ENCODE assay signal across 30 cellular contexts in the genomic region with DNA sequence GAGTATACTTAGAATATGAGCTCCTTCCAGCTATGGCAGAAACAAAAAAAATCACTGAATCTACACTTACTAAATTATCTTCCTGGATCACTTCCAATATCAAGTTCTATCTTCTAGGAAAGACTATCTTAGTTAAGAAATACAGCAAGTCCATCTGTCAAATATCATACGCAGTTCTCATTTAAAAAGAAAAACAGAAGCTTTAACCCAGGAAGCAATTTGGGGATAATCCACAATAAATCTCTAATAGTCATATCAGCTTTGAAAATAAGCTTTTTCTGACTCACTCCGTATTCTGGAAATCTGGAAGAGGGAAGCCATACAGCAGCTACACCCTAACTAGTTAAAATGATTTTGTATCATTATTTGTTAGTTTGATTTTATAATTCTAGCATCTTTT. TPM values are rescaled to one million over a fixed set of nuclear protein-coding genes. Genes with fewer than 3 reads are reported as not detected.
"Had no signal": no experiment of that assay in that cellular context is flagged by ENCODE, and none has a peak within 500 bp of the region (broad histone marks: within the 10 kb centered on the region; RNA-seq: fewer than 3 reads in every experiment).

No MANE protein-coding gene starts in this region.

- H3K27ac Mint-ChIP-seq: activated CD4-positive, alpha-beta memory T cell treated with anti-CD3 and anti-CD28 coated beads for 36 hours; activated CD4-positive, alpha-beta T cell treated with anti-CD3 and anti-CD28 coated beads for 36 hours; activated CD4-positive, alpha-beta T cell treated with anti-CD3 and anti-CD28 coated beads, Interleukin-2, amount 10 ng/mL, durations not matched to agents 24 days and 14 days; activated CD8-positive, alpha-beta memory T cell treated with anti-CD3 and anti-CD28 coated beads, Interleukin-2, amount 10 ng/mL, durations not matched to agents 7 days and 5 days; activated CD8-positive, alpha-beta T cell treated with anti-CD3 and anti-CD28 coated beads, Interleukin-2, amount 10 ng/mL, durations not matched to agents 7 days and 5 days; activated naive CD4-positive, alpha-beta T cell treated with anti-CD3 and anti-CD28 coated beads for 36 hours; activated naive CD4-positive, alpha-beta T cell treated with anti-CD3 and anti-CD28 coated beads, Interleukin-2, amount 50 U/mL, for 24 hours; activated naive CD8-positive, alpha-beta T cell treated with anti-CD3 and anti-CD28 coated beads for 36 hours; activated naive CD8-positive, alpha-beta T cell treated with anti-CD3 and anti-CD28 coated beads, Interleukin-2, amount 50 U/mL, for 24 hours; activated T-helper 1 cell treated with anti-CD3 and anti-CD28 coated beads, Interleukin-12 subunit alpha, Interleukin-12 subunit beta, Interleukin-2, Interleukin-4 antibody, amounts not matched to agents 30 ng/mL and 10 ng/mL and 1 ng/mL, durations not matched to agents 14 hours and 24 hours and 36 hours; activated T-helper 2 cell treated with anti-CD3 and anti-CD28 coated beads, Interferon-gamma antibody, Interleukin-2, Interleukin-4, amounts not matched to agents 10 μg/mL and 5 μg/mL and 100 μg/mL, durations not matched to agents 14 hours and 24 hours and 36 hours; effector memory CD8-positive, alpha-beta T cell had no signal

- H3K4me3 ChIP-seq: adrenal gland, ascending aorta, esophagus muscularis mucosa, gastrocnemius medialis had no signal

- H3K9me3 ChIP-seq: adrenal gland, gastrocnemius medialis had no signal

- H3K27ac ChIP-seq: adrenal gland, ascending aorta, brain microvascular endothelial cell, esophagus muscularis mucosa, foreskin keratinocyte, gastrocnemius medialis had no signal

- ATAC-seq: activated CD4-positive, alpha-beta T cell treated with anti-CD3 and anti-CD28 coated beads for 36 hours; activated CD8-positive, alpha-beta memory T cell treated with anti-CD3 and anti-CD28 coated beads, Interleukin-2, amount 10 ng/mL, durations not matched to agents 7 days and 5 days; activated CD8-positive, alpha-beta T cell treated with anti-CD3 and anti-CD28 coated beads, Interleukin-2, amount 10 ng/mL, durations not matched to agents 7 days and 5 days; activated naive CD8-positive, alpha-beta T cell treated with anti-CD3 and anti-CD28 coated beads, Interleukin-2, amount 50 U/mL, for 24 hours; effector memory CD8-positive, alpha-beta T cell; foreskin keratinocyte; gastrocnemius medialis had no signal

- H3K4me1 ChIP-seq: adrenal gland, ascending aorta, esophagus muscularis mucosa, foreskin keratinocyte, gastrocnemius medialis had no signal

- H3K4me3 Mint-ChIP-seq: activated CD4-positive, alpha-beta memory T cell treated with anti-CD3 and anti-CD28 coated beads for 36 hours; activated CD4-positive, alpha-beta T cell treated with anti-CD3 and anti-CD28 coated beads for 36 hours; activated CD4-positive, alpha-beta T cell treated with anti-CD3 and anti-CD28 coated beads, Interleukin-2, amount 10 ng/mL, durations not matched to agents 24 days and 14 days; activated CD8-positive, alpha-beta memory T cell treated with anti-CD3 and anti-CD28 coated beads, Interleukin-2, amount 10 ng/mL, durations not matched to agents 7 days and 5 days; activated CD8-positive, alpha-beta T cell treated with anti-CD3 and anti-CD28 coated beads, Interleukin-2, amount 10 ng/mL, durations not matched to agents 7 days and 5 days; activated naive CD4-positive, alpha-beta T cell treated with anti-CD3 and anti-CD28 coated beads for 36 hours; activated naive CD4-positive, alpha-beta T cell treated with anti-CD3 and anti-CD28 coated beads, Interleukin-2, amount 50 U/mL, for 24 hours; activated naive CD8-positive, alpha-beta T cell treated with anti-CD3 and anti-CD28 coated beads for 36 hours; activated naive CD8-positive, alpha-beta T cell treated with anti-CD3 and anti-CD28 coated beads, Interleukin-2, amount 50 U/mL, for 24 hours; activated T-helper 1 cell treated with anti-CD3 and anti-CD28 coated beads, Interleukin-12 subunit alpha, Interleukin-12 subunit beta, Interleukin-2, Interleukin-4 antibody, amounts not matched to agents 30 ng/mL and 10 ng/mL and 1 ng/mL, durations not matched to agents 14 hours and 24 hours and 36 hours; central memory CD8-positive, alpha-beta T cell; effector memory CD8-positive, alpha-beta T cell had no signal

- H3K27me3 ChIP-seq: adrenal gland, ascending aorta, brain microvascular endothelial cell, esophagus muscularis mucosa, foreskin keratinocyte, gastrocnemius medialis had no signal

- DNase-seq: activated CD4-positive, alpha-beta memory T cell treated with anti-CD3 and anti-CD28 coated beads for 36 hours; activated CD4-positive, alpha-beta T cell treated with anti-CD3 and anti-CD28 coated beads for 36 hours; activated CD4-positive, alpha-beta T cell treated with anti-CD3 and anti-CD28 coated beads, Interleukin-2, amount 10 ng/mL, durations not matched to agents 24 days and 14 days; activated CD4-positive, CD25-positive, alpha-beta regulatory T cell; activated CD4-positive, CD25-positive, alpha-beta regulatory T cell treated with anti-CD3 and anti-CD28 coated beads, Interleukin-2, amount 50 U/mL, for 72 hours; activated CD8-positive, alpha-beta memory T cell treated with anti-CD3 and anti-CD28 coated beads, Interleukin-2, amount 10 ng/mL, durations not matched to agents 7 days and 5 days; activated CD8-positive, alpha-beta memory T cell treated with anti-CD3 and anti-CD28 coated beads, Interleukin-2, amount 50 U/mL, for 4 hours; activated CD8-positive, alpha-beta T cell treated with anti-CD3 and anti-CD28 coated beads, Interleukin-2, amount 10 ng/mL, durations not matched to agents 7 days and 5 days; activated effector memory CD4-positive, alpha-beta T cell treated with anti-CD3 and anti-CD28 coated beads, Interleukin-2, amount 50 U/mL, for 16 hours; activated naive CD4-positive, alpha-beta T cell treated with anti-CD3 and anti-CD28 coated beads for 36 hours; activated naive CD8-positive, alpha-beta T cell treated with anti-CD3 and anti-CD28 coated beads for 36 hours; activated naive CD8-positive, alpha-beta T cell treated with anti-CD3 and anti-CD28 coated beads, Interleukin-2, amount 50 U/mL, for 24 hours; activated T-cell treated with anti-CD3 and anti-CD28 coated beads, Interleukin-2, amount 50 U/mL, for 1 hour; activated T-cell treated with anti-CD3 and anti-CD28 coated beads, Interleukin-2, amount 50 U/mL, for 48 hours; adrenal gland; brain microvascular endothelial cell; cortex of kidney; dermis blood vessel endothelial cell; effector CD4-positive, alpha-beta T cell; effector memory CD8-positive, alpha-beta T cell; erythroblast; foreskin keratinocyte; gastrocnemius medialis; T-helper 2 cell had no signal

- H3K9me3 Mint-ChIP-seq: activated CD4-positive, alpha-beta memory T cell treated with anti-CD3 and anti-CD28 coated beads for 36 hours; activated naive CD4-positive, alpha-beta T cell treated with anti-CD3 and anti-CD28 coated beads for 36 hours; activated naive CD4-positive, alpha-beta T cell treated with anti-CD3 and anti-CD28 coated beads, Interleukin-2, amount 50 U/mL, for 24 hours; activated naive CD8-positive, alpha-beta T cell treated with anti-CD3 and anti-CD28 coated beads, Interleukin-2, amount 50 U/mL, for 24 hours; activated T-helper 1 cell treated with anti-CD3 and anti-CD28 coated beads, Interleukin-12 subunit alpha, Interleukin-12 subunit beta, Interleukin-2, Interleukin-4 antibody, amounts not matched to agents 30 ng/mL and 10 ng/mL and 1 ng/mL, durations not matched to agents 14 hours and 24 hours and 36 hours; central memory CD8-positive, alpha-beta T cell; effector memory CD8-positive, alpha-beta T cell had no signal

- H3K27me3 Mint-ChIP-seq: activated CD4-positive, alpha-beta memory T cell treated with anti-CD3 and anti-CD28 coated beads for 36 hours; activated CD4-positive, alpha-beta T cell treated with anti-CD3 and anti-CD28 coated beads for 36 hours; activated CD4-positive, alpha-beta T cell treated with anti-CD3 and anti-CD28 coated beads, Interleukin-2, amount 10 ng/mL, durations not matched to agents 24 days and 14 days; activated CD8-positive, alpha-beta memory T cell treated with anti-CD3 and anti-CD28 coated beads, Interleukin-2, amount 10 ng/mL, durations not matched to agents 7 days and 5 days; activated naive CD4-positive, alpha-beta T cell treated with anti-CD3 and anti-CD28 coated beads, Interleukin-2, amount 50 U/mL, for 24 hours; activated naive CD8-positive, alpha-beta T cell treated with anti-CD3 and anti-CD28 coated beads for 36 hours; activated naive CD8-positive, alpha-beta T cell treated with anti-CD3 and anti-CD28 coated beads, Interleukin-2, amount 50 U/mL, for 24 hours; central memory CD8-positive, alpha-beta T cell; effector memory CD8-positive, alpha-beta T cell had no signal

RNA-seq across cellular contexts. Expression of a gene that starts 39.3 kb away (rescaled TPM):
- total RNA-seq: activated CD4-positive, alpha-beta T cell treated with anti-CD3 and anti-CD28 coated beads for 36 hours; activated CD8-positive, alpha-beta memory T cell treated with anti-CD3 and anti-CD28 coated beads, Interleukin-2, amount 10 ng/mL, durations not matched to agents 7 days and 5 days; activated CD8-positive, alpha-beta T cell treated with anti-CD3 and anti-CD28 coated beads, Interleukin-2, amount 10 ng/mL, durations not matched to agents 7 days and 5 days; activated naive CD8-positive, alpha-beta T cell treated with anti-CD3 and anti-CD28 coated beads for 36 hours; activated T-helper 1 cell treated with anti-CD3 and anti-CD28 coated beads, Interleukin-12 subunit alpha, Interleukin-12 subunit beta, Interleukin-2, Interleukin-4 antibody, amounts not matched to agents 30 ng/mL and 10 ng/mL and 1 ng/mL, durations not matched to agents 14 hours and 24 hours and 36 hours; ascending aorta had no signal
